Comparison of ENCODE assay signal across 13 cellular contexts in the genomic region with DNA sequence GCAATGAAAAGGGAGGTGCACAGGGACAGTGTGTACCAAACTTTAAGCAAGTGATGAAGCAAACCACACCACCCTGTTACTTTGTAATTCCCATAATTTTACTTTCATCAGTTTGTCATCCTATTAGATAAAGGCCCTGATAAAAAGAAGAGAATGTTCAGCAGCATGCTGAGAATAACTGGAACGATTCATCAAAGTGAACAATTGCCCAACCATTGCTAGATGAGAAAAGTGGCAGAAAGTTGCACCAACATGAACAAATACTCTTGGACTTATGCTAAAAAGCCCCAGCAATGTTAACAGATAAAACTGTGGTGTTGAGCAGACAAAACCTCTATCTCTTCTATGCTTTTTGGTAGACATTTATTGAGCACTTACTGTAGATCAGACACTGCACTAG.
"Had no signal": no experiment of that assay in that cellular context is flagged by ENCODE, and none has a peak within 500 bp of the region (broad histone marks: within the 10 kb centered on the region; RNA-seq: fewer than 3 reads in every experiment).

No MANE protein-coding gene starts in this region.

- H3K4me3 ChIP-seq: right atrium auricular region, tibial artery, uterus had no signal

- H3K4me1 ChIP-seq: foreskin keratinocyte, right atrium auricular region, tibial artery, uterus had no signal

- H3K36me3 Mint-ChIP-seq: activated naive CD4-positive, alpha-beta T cell treated with anti-CD3 and anti-CD28 coated beads, Interleukin-2, amount 50 U/mL, for 24 hours had no signal

- H3K9me3 Mint-ChIP-seq: activated naive CD4-positive, alpha-beta T cell treated with anti-CD3 and anti-CD28 coated beads, Interleukin-2, amount 50 U/mL, for 24 hours had no signal

- H3K27ac ChIP-seq: foreskin keratinocyte, right atrium auricular region, tibial artery, uterus had no signal

- H3K9me3 ChIP-seq: right atrium auricular region, tibial artery, uterus had no signal

- DNase-seq: activated CD4-positive, alpha-beta T cell treated with anti-CD3 and anti-CD28 coated beads, Interleukin-2, amount 50 U/mL, for 4 hours; activated gamma-delta T cell; effector CD4-positive, alpha-beta T cell; kidney; stimulated activated CD4-positive, alpha-beta T cell treated with anti-CD3 and anti-CD28 coated beads, Interleukin-2, amount 100 ng/mL, for 24 hours; stimulated activated naive CD4-positive, alpha-beta T cell treated with Interleukin-2 at 50 U/mL for 16 hours; tibial artery; uterus had no signal

- H3K4me3 Mint-ChIP-seq: activated naive CD4-positive, alpha-beta T cell treated with anti-CD3 and anti-CD28 coated beads, Interleukin-2, amount 50 U/mL, for 24 hours had no signal

- H3K36me3 ChIP-seq: right atrium auricular region, tibial artery, uterus had no signal

- H3K27me3 ChIP-seq: right atrium auricular region, tibial artery, uterus had no signal

- H3K27ac Mint-ChIP-seq: activated naive CD4-positive, alpha-beta T cell treated with anti-CD3 and anti-CD28 coated beads, Interleukin-2, amount 50 U/mL, for 24 hours had no signal

- ATAC-seq: esophagus mucosa, foreskin keratinocyte, left lobe of liver had no signal
